ENCODE assay signal across 1 cellular context in genomic region chr13:44578064-44578394, GRCh38.
TF ChIP-seq lines count a peak whose summit lies in the region.

No MANE protein-coding gene starts in this region.

TF ChIP-seq in H1, 55 proteins besides CTCF, POLR2A, EP300 and RAD21 (continued from another document):
- TF ChIP-seq ATF2 (IDR thresholded peaks at IDR 0.05; ENCODE audit: low read length): peak; percentile 63; the same call in 1 of the 2 replicates
- peak; percentile 60; the same call in 1 of the 2 replicates for TF ChIP-seq TAF1 (IDR thresholded peaks at IDR 0.05; ENCODE audit: low read depth, low read length)
- no peak for TF ChIP-seq CREB1 (IDR thresholded peaks at IDR 0.05)
- TF ChIP-seq TEAD4 (IDR thresholded peaks at IDR 0.05; ENCODE audit: low read depth, low read length): no peak
- TF ChIP-seq RFX5 (IDR thresholded peaks at IDR 0.05; ENCODE audit: borderline replicate concordance, low read depth, low read length): no peak
TF ChIP-seq in H1: peak in this region for 7.
